9 cellular contexts compared by ENCODE assay signal in genomic region chr7:98217623-98218582, GRCh38. TPM values are rescaled to one million over a fixed set of nuclear protein-coding genes. Genes with fewer than 3 reads are reported as not detected.
DNase-seq lines count a peak whose midpoint lies in the region; ATAC-seq, FAIRE-seq and TF ChIP-seq lines count a peak whose summit lies in the region.
"Had no signal": no experiment of that assay in that cellular context is flagged by ENCODE, and none has a peak within 500 bp of the region (broad histone marks: within the 10 kb centered on the region; RNA-seq: fewer than 3 reads in every experiment).

No MANE protein-coding gene starts in this region.

- H3K27me3 ChIP-seq in right atrium auricular region (no peaks in the 10 kb centered on the region), upper lobe of right lung (no peaks in the 10 kb centered on the region)

- H3K9me3 ChIP-seq in right atrium auricular region = no peaks in the 10 kb centered on the region
- H3K9me3 ChIP-seq in upper lobe of right lung = no peaks in the 10 kb centered on the region

- H3K36me3 ChIP-seq in right atrium auricular region (peaks cover 14% of the 10 kb centered on the region), upper lobe of right lung (peaks cover 35% of the 10 kb centered on the region)

- ATAC-seq in Right ventricle myocardium superior (ENCODE audit: poor library complexity) (peak; percentile 13), upper lobe of right lung (no peak)

- no peak overlapping the region for H3K4me3 ChIP-seq in right atrium auricular region
- no peak overlapping the region for H3K4me3 ChIP-seq in upper lobe of right lung

- TF ChIP-seq CTCF in right atrium auricular region (IDR thresholded peaks at IDR 0.05) = no peak
- TF ChIP-seq CTCF in upper lobe of right lung (IDR thresholded peaks at IDR 0.05) = no peak

- intact Hi-C loops in Right ventricle myocardium superior (cut with DNase I) = no loop called here
- intact Hi-C loops in upper lobe of right lung (cut with DNase I) = no loop called here

- H3K27ac ChIP-seq in right atrium auricular region (no peak overlapping the region), upper lobe of right lung (no peak overlapping the region)

- H3K4me1 ChIP-seq in right atrium auricular region (no peaks in the 10 kb centered on the region), upper lobe of right lung (no peaks in the 10 kb centered on the region)

- FAIRE-seq in HTR-8/SVneo (lab: Jason Lieb, UNC) = no peak
- FAIRE-seq: colon had no signal

- peak; percentile 48 for DNase-seq in Right ventricle myocardium superior
- no peak for DNase-seq in right atrium auricular region (ENCODE audit: low spot score)
- peak; percentile 11 for DNase-seq in UCSD-AML1 (lab: John Stamatoyannopoulos, UW; ENCODE audit: unreplicated experiment)
- peak; percentile 72 for DNase-seq in inferior parietal cortex (ENCODE audit: extremely low spot score)
- peak; percentile 57 for DNase-seq in upper lobe of right lung
- DNase-seq in HTR-8/SVneo (ENCODE audit: insufficient read length, low spot score) = no peak
- no peak for DNase-seq in AG20443 (ENCODE audit: low spot score)
- no peak for DNase-seq in GM19240 (ENCODE audit: insufficient read length, low spot score)

RNA-seq across cellular contexts. Expression of gene BHLHA15, which starts 6.7 kb away (rescaled TPM):
- not detected for total RNA-seq in Right ventricle myocardium superior
- under 1 TPM in 1 of 2 donors, not detected in 1; 0.83 TPM for total RNA-seq in right atrium auricular region
- 0.81 TPM for total RNA-seq in upper lobe of right lung

RNA-seq across cellular contexts. Expression of gene TECPR1, which starts 34.1 kb away (rescaled TPM):
- total RNA-seq in Right ventricle myocardium superior = 16.1 TPM
- 10 to 100 TPM; 11.5 to 13.9 TPM for total RNA-seq in right atrium auricular region
- 55.2 TPM for total RNA-seq in upper lobe of right lung

Comparison
In these comparisons a context has a peak if more than half of its experiments do, and no peak if none do; other contexts are left out.
1. DNase-seq: peak in Right ventricle myocardium superior (single experiment), UCSD-AML1 (single experiment), inferior parietal cortex (single experiment) and upper lobe of right lung (single experiment); none in right atrium auricular region (single experiment), HTR-8/SVneo (single experiment), AG20443 (single experiment) and GM19240 (single experiment).